In the genomic region with DNA sequence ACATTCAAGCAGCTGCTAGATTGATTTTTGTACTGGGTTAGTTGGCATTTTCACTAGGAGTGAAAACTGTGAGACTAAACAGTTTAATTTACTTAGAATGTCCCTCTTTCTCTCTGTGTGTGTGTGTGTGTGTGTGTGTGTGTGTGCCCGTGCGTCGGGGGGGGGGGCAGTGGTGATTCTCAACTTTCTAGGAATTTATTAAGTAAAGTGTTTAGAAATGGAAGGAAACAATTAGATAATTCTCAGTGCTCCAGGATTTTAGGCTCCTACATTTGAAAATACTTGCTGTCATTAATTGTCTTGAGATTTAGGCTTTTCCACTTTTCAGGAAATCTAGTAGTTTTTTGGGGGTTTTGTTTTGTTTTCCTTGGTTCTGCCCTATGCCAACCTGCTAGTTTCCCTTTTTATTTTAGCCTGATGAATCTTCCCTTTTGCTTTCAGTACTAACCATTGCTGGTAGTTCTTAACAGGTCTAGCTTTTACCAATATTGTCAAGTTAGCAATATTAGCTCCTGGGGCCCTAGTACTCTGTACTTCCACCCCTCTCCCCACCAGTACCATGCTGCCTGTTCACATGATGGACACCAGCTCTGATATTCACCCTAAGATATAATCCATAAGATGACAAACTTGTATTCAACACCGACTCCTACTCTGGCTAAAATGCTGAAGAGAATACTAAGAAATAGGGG, we compare ENCODE assay signal across 1 cellular context.
TF ChIP-seq lines count a peak whose summit lies in the region.

No MANE protein-coding gene starts in this region.

TF ChIP-seq in SK-N-SH, 30 proteins besides CTCF, POLR2A, EP300 and RAD21:
- TF ChIP-seq MEF2A (IDR thresholded peaks at IDR 0.05; ENCODE audit: borderline replicate concordance, low read depth), result no peak
- TF ChIP-seq RCOR1 (IDR thresholded peaks at IDR 0.05; ENCODE audit: low read length), result no peak
- no peak for TF ChIP-seq FOXM1 (IDR thresholded peaks at IDR 0.05; ENCODE audit: low read depth)
- TF ChIP-seq CHD2 (IDR thresholded peaks at IDR 0.05; ENCODE audit: low read length, partially characterized antibody), result no peak
- no peak for TF ChIP-seq SIN3A (IDR thresholded peaks at IDR 0.05; ENCODE audit: borderline replicate concordance, low read depth, low read length)
- TF ChIP-seq SMC3 (IDR thresholded peaks at IDR 0.05; ENCODE audit: low read depth, low read length), result no peak
- no peak for TF ChIP-seq GATA2 (CRISPR knock-in tag; IDR thresholded peaks at IDR 0.05)
- TF ChIP-seq ELF1 (IDR thresholded peaks at IDR 0.05), result no peak
- TF ChIP-seq TCF12 (IDR thresholded peaks at IDR 0.05), result no peak
- no peak for TF ChIP-seq YY1 (IDR thresholded peaks at IDR 0.05; ENCODE audit: low read depth)
- TF ChIP-seq, protein P1, sequence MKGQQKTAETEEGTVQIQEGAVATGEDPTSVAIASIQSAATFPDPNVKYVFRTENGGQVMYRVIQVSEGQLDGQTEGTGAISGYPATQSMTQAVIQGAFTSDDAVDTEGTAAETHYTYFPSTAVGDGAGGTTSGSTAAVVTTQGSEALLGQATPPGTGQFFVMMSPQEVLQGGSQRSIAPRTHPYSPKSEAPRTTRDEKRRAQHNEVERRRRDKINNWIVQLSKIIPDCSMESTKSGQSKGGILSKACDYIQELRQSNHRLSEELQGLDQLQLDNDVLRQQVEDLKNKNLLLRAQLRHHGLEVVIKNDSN (IDR thresholded peaks at IDR 0.05; ENCODE audit: borderline replicate concordance, low read depth), result no peak
